In genomic region chr18:8365528-8365927, GRCh38 we compare ENCODE assay signal across 23 cellular contexts.
DNase-seq lines count a peak whose midpoint lies in the region; ATAC-seq and TF ChIP-seq lines count a peak whose summit lies in the region.
"Had no signal": no experiment of that assay in that cellular context is flagged by ENCODE, and none has a peak within 500 bp of the region (broad histone marks: within the 10 kb centered on the region; RNA-seq: fewer than 3 reads in every experiment).

No MANE protein-coding gene starts in this region.

- H3K27ac ChIP-seq in coronary artery (no peak overlapping the region), mesendoderm (ENCODE audit: low read depth, low read length) (no peak overlapping the region), vagina (no peak overlapping the region)
- H3K27ac ChIP-seq: BLaER1 had no signal

- no peak overlapping the region for H3K23ac ChIP-seq in mesendoderm (ENCODE audit: low read length)

- H3K79me1 ChIP-seq in mesendoderm (ENCODE audit: low read length): no peaks in the 10 kb centered on the region

- H3K18ac ChIP-seq in mesendoderm (ENCODE audit: low read length): no peak overlapping the region

- no peaks in the 10 kb centered on the region for H3K79me2 ChIP-seq in mesendoderm (ENCODE audit: control insufficient read depth, insufficient read depth, low read length)

- no peak overlapping the region for H4K5ac ChIP-seq in mesendoderm (ENCODE audit: low read length)

- no peak overlapping the region for H2AK5ac ChIP-seq in mesendoderm (ENCODE audit: low read length)

- no peak for TF ChIP-seq POLR2A in vagina (IDR thresholded peaks at IDR 0.05)

- H3K4ac ChIP-seq in mesendoderm (ENCODE audit: low read depth, low read length): no peak overlapping the region

- H2BK15ac ChIP-seq in mesendoderm (replicated peaks; ENCODE audit: low read depth): no peak overlapping the region

- intact Hi-C loops in vagina (cut with DNase I): no loop called here

- no peak for ATAC-seq in GM19467 (IDR thresholded peaks at IDR 0.05; ENCODE audit: unreplicated experiment)
- ATAC-seq in GM21447 (IDR thresholded peaks at IDR 0.05; ENCODE audit: unreplicated experiment): no peak
- ATAC-seq: GM12878 had no signal

- H4K8ac ChIP-seq in mesendoderm (ENCODE audit: low read depth, low read length): no peak overlapping the region

- H3K56ac ChIP-seq in mesendoderm (ENCODE audit: low read length): no peak overlapping the region

- H3K27me3 ChIP-seq in mesendoderm (ENCODE audit: insufficient read depth, low read length, poor library complexity): no peaks in the 10 kb centered on the region
- H3K27me3 ChIP-seq in vagina: no peaks in the 10 kb centered on the region
- H3K27me3 ChIP-seq: BE2C, BLaER1 had no signal

- no peaks in the 10 kb centered on the region for H3K36me3 ChIP-seq in mesendoderm (ENCODE audit: control insufficient read depth, insufficient read depth, low read length)
- H3K36me3 ChIP-seq in vagina: no peaks in the 10 kb centered on the region
- H3K36me3 ChIP-seq: BE2C, BLaER1 had no signal

- H3K4me2 ChIP-seq in mesendoderm (ENCODE audit: low read length): no peak overlapping the region
- H3K4me2 ChIP-seq: BLaER1 had no signal

- H3K9me3 ChIP-seq in vagina: no peaks in the 10 kb centered on the region
- H3K9me3 ChIP-seq: BE2C, BLaER1 had no signal

- WGBS in mesendoderm (ENCODE audit: extremely low coverage, insufficient coverage, low lambda C conversion rate): no CpG with 5 or more reads among the region's 2 CpGs

- H3K4me3 ChIP-seq in coronary artery: no peak overlapping the region
- no peak overlapping the region for H3K4me3 ChIP-seq in mesendoderm (ENCODE audit: low read length)
- no peak overlapping the region for H3K4me3 ChIP-seq in vagina
- H3K4me3 ChIP-seq: BLaER1, GM12878 had no signal

- DNase-seq in coronary artery (ENCODE audit: low spot score): peak; percentile 8
- peak; percentile 43 for DNase-seq in mesendoderm
- peak; percentile 16 to 76 for DNase-seq in vagina (ENCODE audit: extremely low spot score in 2 of 2)
- no peak for DNase-seq in NCI-H1694 treated with DMSO at 0.1 percent for 48 hours (lab: John Stamatoyannopoulos, UW)
- DNase-seq: 8988T; ACHN; BE2C; C1 segment of cervical spinal cord; CD4-positive, alpha-beta memory T cell; CD4-positive, CD25-positive, alpha-beta regulatory T cell; CD8-positive, alpha-beta memory T cell; COR-L47; DMS 273 treated with DMSO at 0.1 percent for 48 hours; DMS153; DMS53; DMS79; DND-41; EL; GDM1 had no signal

- H3K4me1 ChIP-seq in mesendoderm (ENCODE audit: control insufficient read depth, low read depth, low read length) (peaks cover 9% of the 10 kb centered on the region), vagina (peaks cover 9% of the 10 kb centered on the region)
- H3K4me1 ChIP-seq: BE2C had no signal

- no peak overlapping the region for H3K9ac ChIP-seq in mesendoderm (ENCODE audit: low read length)
- H3K9ac ChIP-seq: BLaER1 had no signal

- no peak for TF ChIP-seq CTCF in coronary artery (IDR thresholded peaks at IDR 0.05)
- TF ChIP-seq CTCF in vagina (IDR thresholded peaks at IDR 0.05): no peak

- no peak overlapping the region for H2BK120ac ChIP-seq in mesendoderm (ENCODE audit: low read depth, low read length)

- no peak overlapping the region for H2BK5ac ChIP-seq in mesendoderm (ENCODE audit: low read length)
